35 cellular contexts compared by ENCODE assay signal in the genomic region with DNA sequence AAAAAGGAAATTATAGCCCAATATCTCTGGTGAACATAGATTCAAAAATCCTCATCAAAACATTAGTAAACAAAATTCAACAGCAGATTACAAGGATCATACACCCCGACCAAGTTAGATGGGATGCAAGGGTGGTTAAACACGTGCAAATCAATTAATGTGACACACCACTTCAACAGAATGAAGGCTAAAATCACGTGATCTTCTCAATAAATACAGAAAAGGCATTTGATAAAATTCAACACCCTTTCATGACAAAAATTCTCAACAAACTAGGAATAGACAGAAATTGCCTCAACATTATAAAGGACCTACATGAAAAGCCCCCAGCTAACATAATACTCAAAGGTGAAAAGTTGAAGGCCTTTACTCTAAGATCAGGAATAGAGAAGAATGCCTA.
"Had no signal": no experiment of that assay in that cellular context is flagged by ENCODE, and none has a peak within 500 bp of the region (broad histone marks: within the 10 kb centered on the region; RNA-seq: fewer than 3 reads in every experiment).

No MANE protein-coding gene starts in this region.

- H3K27me3 ChIP-seq: MG63 had no signal

- DNase-seq: Karpas-422, Kasumi-1, MG63, MM.1S, MV-4-11, NCI-H1048, NCI-H1092, NCI-H1092 treated with DMSO at 0.1 percent for 48 hours, NCI-H1105, NCI-H1105 treated with DMSO at 0.1 percent for 48 hours, NCI-H1417, NCI-H1417 treated with DMSO at 0.1 percent for 48 hours, NCI-H1436, NCI-H1436 treated with DMSO at 0.1 percent for 48 hours, NCI-H146, NCI-H1694, NCI-H1694 treated with DMSO at 0.1 percent for 48 hours, NCI-H187, NCI-H187 treated with DMSO at 0.1 percent for 48 hours, NCI-H1930, NCI-H2029, NCI-H2029 treated with DMSO at 0.1 percent for 48 hours, NCI-H2081, NCI-H2081 treated with DMSO at 0.1 percent for 48 hours, NCI-H2107, NCI-H2171, NCI-H2171 treated with DMSO at 0.1 percent for 48 hours, NCI-H2227 treated with DMSO at 0.1 percent for 48 hours, NCI-H226, NCI-H345, NCI-H446, NCI-H446 treated with DMSO at 0.1 percent for 48 hours, NCI-H510A, NCI-H510A treated with DMSO at 0.1 percent for 48 hours, NCI-H524 had no signal

- H3K9me3 ChIP-seq: MG63 had no signal

- H3K36me3 ChIP-seq: MG63 had no signal

- H3K4me3 ChIP-seq: MG63 had no signal
